In genomic region chr1:182430263-182431068, GRCh38 we compare ENCODE assay signal across 1 cellular context.
TF ChIP-seq lines count a peak whose summit lies in the region.

No MANE protein-coding gene starts in this region.

TF ChIP-seq in HepG2, 621 proteins besides CTCF, POLR2A, EP300 and RAD21:
- TF ChIP-seq ZNF878 (CRISPR knock-in tag; IDR thresholded peaks at IDR 0.05), result no peak
- TF ChIP-seq ZNF180 (CRISPR knock-in tag; IDR thresholded peaks at IDR 0.05; ENCODE audit: borderline replicate concordance, low read depth), result no peak
- no peak for TF ChIP-seq ZNF333 (CRISPR knock-in tag; IDR thresholded peaks at IDR 0.05; ENCODE audit: borderline replicate concordance)
- TF ChIP-seq SP5 (CRISPR knock-in tag; IDR thresholded peaks at IDR 0.05; ENCODE audit: borderline replicate concordance, low read depth), result no peak
